Comparison of ENCODE assay signal across 12 cellular contexts in genomic region chr19:702847-703246, GRCh38. TPM values are rescaled to one million over a fixed set of nuclear protein-coding genes. Genes with fewer than 3 reads are reported as not detected.
DNase-seq lines count a peak whose midpoint lies in the region; ATAC-seq and TF ChIP-seq lines count a peak whose summit lies in the region.
"Not testable (repeated sequence)": the region's sequence is repeated elsewhere in the genome, so short reads cannot be mapped to it uniquely, and the experiment has no call there.
"Had no signal": no experiment of that assay in that cellular context is flagged by ENCODE, and none has a peak within 500 bp of the region (broad histone marks: within the 10 kb centered on the region; RNA-seq: fewer than 3 reads in every experiment).

No MANE protein-coding gene starts in this region.

- H3K4me1 Mint-ChIP-seq in CD14-positive monocyte (peaks cover 53% of the 10 kb centered on the region), naive B cell (peaks cover 9 to 17% (median 11%) of the 10 kb centered on the region in 3 donors)
- H3K4me1 Mint-ChIP-seq in T-helper 17 cell; activated naive CD4-positive, alpha-beta T cell treated with anti-CD3 and anti-CD28 coated beads, Interleukin-2, amount 50 U/mL, for 24 hours; endodermal cell: not testable (repeated sequence)

- peak overlapping the region; percentile 54 for H2BK120ac ChIP-seq in neuronal stem cell (ENCODE audit: low read depth, low read length)

- H3K4me1 ChIP-seq in HUES48 (ENCODE audit: control insufficient read depth, insufficient read depth, low read length); endodermal cell (ENCODE audit: control insufficient read depth, insufficient read depth, low read length); neuronal stem cell (ENCODE audit: control insufficient read depth in 2 of 2, insufficient read depth in 1 of 2, low read depth in 1 of 2, low read length in 2 of 2): not testable (repeated sequence)
- H3K4me1 ChIP-seq in upper lobe of left lung, result peaks cover 5 to 26% (median 18%) of the 10 kb centered on the region in 4 donors

- H3K23ac ChIP-seq in neuronal stem cell (ENCODE audit: low read depth, low read length, poor library complexity), result peak overlapping the region; percentile 65

- H2BK12ac ChIP-seq in neuronal stem cell (ENCODE audit: low read length), result not testable (repeated sequence)

- H2BK15ac ChIP-seq in neuronal stem cell (ENCODE audit: low read length), result not testable (repeated sequence)

- H3K27me3 ChIP-seq in HUES48 (ENCODE audit: control insufficient read depth, insufficient read depth, low read length); endodermal cell (ENCODE audit: control insufficient read depth, insufficient read depth, low read length, poor library complexity, severe bottlenecking); neuronal stem cell (ENCODE audit: control insufficient read depth in 3 of 3, insufficient read depth in 3 of 3, low read depth in 1 of 3, low read length in 3 of 3); upper lobe of left lung: not testable (repeated sequence)

- 83 to 85% methylated on average over 4 to 6 of the region's 6 CpGs for WGBS in endodermal cell (ENCODE audit: insufficient coverage in 1 of 2, insufficient read length in 1 of 2), 2 experiments
- WGBS in neuronal stem cell (ENCODE audit: extremely low coverage in 2 of 2, insufficient read length in 2 of 2, insufficient replicate concordance in 1 of 2), 2 donors, result no CpG with 5 or more reads among the region's 6 CpGs
- 75 to 78% methylated on average over 6 of the region's 6 CpGs for WGBS in upper lobe of left lung, 2 donors

- not testable (repeated sequence) for H2AFZ ChIP-seq in neuronal stem cell (ENCODE audit: low read length)

- H3K27ac Mint-ChIP-seq in CD14-positive monocyte, result peak overlapping the region; percentile 92 to 98 (median 96)
- peak overlapping the region; percentile 44 for H3K27ac Mint-ChIP-seq in T-helper 17 cell
- H3K27ac Mint-ChIP-seq in activated naive CD4-positive, alpha-beta T cell treated with anti-CD3 and anti-CD28 coated beads, Interleukin-2, amount 50 U/mL, for 24 hours; endodermal cell: not testable (repeated sequence)
- peak overlapping the region in 1 of 6 donors; percentile 47 for H3K27ac Mint-ChIP-seq in naive B cell

- H3K36me3 Mint-ChIP-seq in CD14-positive monocyte; T-helper 17 cell (ENCODE audit: low read depth); activated naive CD4-positive, alpha-beta T cell treated with anti-CD3 and anti-CD28 coated beads, Interleukin-2, amount 50 U/mL, for 24 hours; endodermal cell (ENCODE audit: low read depth): not testable (repeated sequence)
- peaks cover 0 to 10% of the 10 kb centered on the region in 2 donors for H3K36me3 Mint-ChIP-seq in naive B cell

- DNase-seq in CD14-positive monocyte (ENCODE audit: low spot score); T-helper 17 cell; endodermal cell; naive B cell; neuronal stem cell (ENCODE audit: low spot score); upper lobe of left lung: not testable (repeated sequence)

- not testable (repeated sequence) for TF ChIP-seq EP300 in upper lobe of left lung (IDR thresholded peaks at IDR 0.05)

- H3K14ac ChIP-seq in neuronal stem cell (ENCODE audit: low read length), result not testable (repeated sequence)

- H3K9ac ChIP-seq in HUES48 (ENCODE audit: low read depth, low read length); endodermal cell (ENCODE audit: extremely low read depth, low read length, poor library complexity, severe bottlenecking); neuronal stem cell (ENCODE audit: low read depth, low read length, poor library complexity): not testable (repeated sequence)

- peak overlapping the region; percentile 94 to 98 for H3K4me3 Mint-ChIP-seq in CD14-positive monocyte
- H3K4me3 Mint-ChIP-seq in T-helper 17 cell, result peak overlapping the region; percentile 25
- peak overlapping the region; percentile 51 for H3K4me3 Mint-ChIP-seq in activated naive CD4-positive, alpha-beta T cell treated with anti-CD3 and anti-CD28 coated beads, Interleukin-2, amount 50 U/mL, for 24 hours
- H3K4me3 Mint-ChIP-seq in endodermal cell, result peak overlapping the region; percentile 38
- H3K4me3 Mint-ChIP-seq in naive B cell, result peak overlapping the region in 6 of 8 donors; percentile 13 to 79 (median 44)

- not testable (repeated sequence) for H3K9me3 ChIP-seq in HUES48 (ENCODE audit: control insufficient read depth, insufficient read depth, low read length); T-helper 17 cell (ENCODE audit: control insufficient read depth, low read length, poor library complexity, severe bottlenecking); endodermal cell (ENCODE audit: control insufficient read depth, low read length); neuronal stem cell (replicated peaks in 1 of 2; ENCODE audit: control insufficient read depth in 2 of 2, insufficient read depth in 1 of 2, low read depth in 1 of 2, low read length in 2 of 2); upper lobe of left lung

- H3K4me3 ChIP-seq in HUES48 (ENCODE audit: low read depth, low read length) (0 out of 2 replicates have a peak overlapping the region, but pooled peaks have one; percentile 48), upper lobe of left lung (peak overlapping the region in 3 of 4 donors; percentile 34 to 51 (median 40))
- H3K4me3 ChIP-seq in endodermal cell (ENCODE audit: low read length); neuronal stem cell (ENCODE audit: low read length in 2 of 2): not testable (repeated sequence)

- not testable (repeated sequence) for H4K91ac ChIP-seq in neuronal stem cell (ENCODE audit: low read depth, low read length, poor library complexity)

- not testable (repeated sequence) for H2BK5ac ChIP-seq in neuronal stem cell (ENCODE audit: low read length)

- intact Hi-C loops in CD14-positive monocyte (cut with micrococcal nuclease), result loop anchor here in 1 of 2 donors (1.0 to 2.0 kb wide), 2 partner anchors 22 to 94 kb away; partner anchors contain the start of gene PTBP1

- not testable (repeated sequence) for TF ChIP-seq CTCF in CD14-positive monocyte (IDR thresholded peaks at IDR 0.05); endodermal cell (conservative IDR thresholded peaks at IDR 0.05); upper lobe of left lung (IDR thresholded peaks at IDR 0.05)

- not testable (repeated sequence) for TF ChIP-seq POLR2A in upper lobe of left lung (IDR thresholded peaks at IDR 0.05)

- not testable (repeated sequence) for H3K9me3 Mint-ChIP-seq in CD14-positive monocyte; activated naive CD4-positive, alpha-beta T cell treated with anti-CD3 and anti-CD28 coated beads, Interleukin-2, amount 50 U/mL, for 24 hours; endodermal cell; naive B cell

- H3K79me1 ChIP-seq in neuronal stem cell (ENCODE audit: low read depth, low read length), result not testable (repeated sequence)

- H3K4ac ChIP-seq in neuronal stem cell (ENCODE audit: low read length), result not testable (repeated sequence)

- H3K27ac ChIP-seq in HUES48 (ENCODE audit: low read depth, low read length); endodermal cell (ENCODE audit: low read depth, low read length); neuronal stem cell (replicated peaks; ENCODE audit: low read length): not testable (repeated sequence)
- H3K27ac ChIP-seq in upper lobe of left lung, result peak overlapping the region in 1 of 4 donors; percentile 71

- not testable (repeated sequence) for H2AK5ac ChIP-seq in neuronal stem cell (ENCODE audit: low read depth, low read length)

- not testable (repeated sequence) for H3K4me2 ChIP-seq in neuronal stem cell (ENCODE audit: insufficient read depth, low read length, poor library complexity, severe bottlenecking)

- not testable (repeated sequence) for H4K8ac ChIP-seq in neuronal stem cell (ENCODE audit: low read depth, low read length)

- ATAC-seq in T-helper 17 cell; naive B cell (ENCODE audit: low read depth in 2 of 2); upper lobe of left lung (ENCODE audit: low FRiP score in 2 of 2): not testable (repeated sequence)

- H3K18ac ChIP-seq in neuronal stem cell (ENCODE audit: low read length), result peak overlapping the region; percentile 59

- H3K36me3 ChIP-seq in HUES48 (ENCODE audit: control insufficient read depth, insufficient read depth, low read length); endodermal cell (ENCODE audit: control insufficient read depth, insufficient read depth, low read length); neuronal stem cell (replicated peaks in 1 of 2; ENCODE audit: control insufficient read depth in 2 of 2, insufficient read depth in 2 of 2, low read length in 2 of 2); upper lobe of left lung: not testable (repeated sequence)

- H3K27me3 Mint-ChIP-seq in CD14-positive monocyte (ENCODE audit: low read depth in 3 of 3); activated naive CD4-positive, alpha-beta T cell treated with anti-CD3 and anti-CD28 coated beads, Interleukin-2, amount 50 U/mL, for 24 hours; endodermal cell (ENCODE audit: insufficient read depth): not testable (repeated sequence)
- H3K27me3 Mint-ChIP-seq in T-helper 17 cell, result peaks cover 12% of the 10 kb centered on the region
- H3K27me3 Mint-ChIP-seq in naive B cell, result peaks cover 13 to 52% (median 33%) of the 10 kb centered on the region in 3 donors

RNA-seq across cellular contexts. Expression of gene PALM, which starts 5.9 kb away (rescaled TPM):
- polyA plus RNA-seq in CD14-positive monocyte (not detected), naive B cell (ENCODE audit: low read depth in 6 of 6) (under 1 TPM in 1 of 6 donors, not detected in 5; 0.35 TPM)
- total RNA-seq in T-helper 17 cell (not detected), endodermal cell (10 to 100 TPM; 32.9 to 40.8 TPM), upper lobe of left lung (10 to 100 TPM; 12.5 to 65.6 (median 37.4) TPM)
- polyA plus RNA-seq in endodermal cell (2013, experiment 1 of 2), result 101 TPM
- 88.7 TPM for polyA plus RNA-seq in endodermal cell (2013, experiment 2 of 2)
- 66.5 TPM for polyA plus RNA-seq in neuronal stem cell (2013, experiment 1 of 2)
- 68.9 TPM for polyA plus RNA-seq in neuronal stem cell (2013, experiment 2 of 2)

RNA-seq across cellular contexts. Expression of gene PRSS57, which starts 7.6 kb away (rescaled TPM):
- 1 to 10 TPM in 1 of 2 donors, under 1 TPM in 1; 0.78 to 1.4 TPM for polyA plus RNA-seq in CD14-positive monocyte
- not detected for total RNA-seq in T-helper 17 cell
- total RNA-seq in endodermal cell, result not detected
- not detected for polyA plus RNA-seq in endodermal cell (2013, experiment 1 of 2)
- polyA plus RNA-seq in endodermal cell (2013, experiment 2 of 2), result not detected
- polyA plus RNA-seq in naive B cell (ENCODE audit: low read depth in 6 of 6), result not detected
- polyA plus RNA-seq in neuronal stem cell (2013, experiment 1 of 2), result 0.03 TPM
- 0.06 TPM for polyA plus RNA-seq in neuronal stem cell (2013, experiment 2 of 2)
- total RNA-seq in upper lobe of left lung, result under 1 TPM in 2 of 6 donors, not detected in 4; 0.37 to 0.46 TPM
- total RNA-seq: Daoy, HFFc6, NCI-H460, PC-9 had no signal

RNA-seq across cellular contexts. Expression of gene FSTL3, which starts 26.7 kb away (rescaled TPM):
- polyA plus RNA-seq in CD14-positive monocyte, result 1 to 10 TPM; 2.5 to 5.2 TPM
- 1 to 10 TPM; 1.3 to 2.0 TPM for total RNA-seq in T-helper 17 cell
- total RNA-seq in endodermal cell, result 10 to 100 TPM in 1 of 2 donors, 1 to 10 TPM in 1; 9.8 to 14.1 TPM
- 8.7 TPM for polyA plus RNA-seq in endodermal cell (2013, experiment 1 of 2)
- 9.6 TPM for polyA plus RNA-seq in endodermal cell (2013, experiment 2 of 2)
- 1 to 10 TPM in 4 of 6 donors, under 1 TPM in 1, not detected in 1; 0.77 to 3.6 (median 2.8) TPM for polyA plus RNA-seq in naive B cell (ENCODE audit: low read depth in 6 of 6)
- 6.2 TPM for polyA plus RNA-seq in neuronal stem cell (2013, experiment 1 of 2)
- 6.2 TPM for polyA plus RNA-seq in neuronal stem cell (2013, experiment 2 of 2)
- total RNA-seq in upper lobe of left lung, result 100 to 1,000 TPM; 109 to 335 (median 197) TPM

RNA-seq across cellular contexts. Expression of gene RNF126, which starts 39.8 kb away (rescaled TPM):
- polyA plus RNA-seq in CD14-positive monocyte (10 to 100 TPM; 29.1 to 31.6 TPM), naive B cell (ENCODE audit: low read depth in 6 of 6) (10 to 100 TPM; 51.0 to 72.4 (median 59.1) TPM)
- total RNA-seq in T-helper 17 cell (100 to 1,000 TPM; 105 to 126 TPM), endodermal cell (10 to 100 TPM; 49.1 to 66.4 TPM), upper lobe of left lung (100 to 1,000 TPM in 1 of 6 donors, 10 to 100 TPM in 5; 36.7 to 106 (median 66.3) TPM)
- polyA plus RNA-seq in endodermal cell (2013, experiment 1 of 2), result 59.6 TPM
- 56.3 TPM for polyA plus RNA-seq in endodermal cell (2013, experiment 2 of 2)
- polyA plus RNA-seq in neuronal stem cell (2013, experiment 1 of 2), result 59.4 TPM
- 57.6 TPM for polyA plus RNA-seq in neuronal stem cell (2013, experiment 2 of 2)

RNA-seq across cellular contexts. Expression of gene MISP, which starts 48.1 kb away (rescaled TPM):
- polyA plus RNA-seq in CD14-positive monocyte (not detected), naive B cell (ENCODE audit: low read depth in 6 of 6) (not detected)
- total RNA-seq in T-helper 17 cell (not detected), endodermal cell (under 1 TPM in 1 of 2 donors, not detected in 1; 0.11 TPM), upper lobe of left lung (10 to 100 TPM; 22.5 to 51.5 (median 37.5) TPM)
- polyA plus RNA-seq in endodermal cell (2013, experiment 1 of 2), result 0.18 TPM
- 0.21 TPM for polyA plus RNA-seq in endodermal cell (2013, experiment 2 of 2)
- 0.11 TPM for polyA plus RNA-seq in neuronal stem cell (2013, experiment 1 of 2)
- 0.07 TPM for polyA plus RNA-seq in neuronal stem cell (2013, experiment 2 of 2)

Comparison
In these comparisons a context has a peak if more than half of its experiments do, and no peak if none do; other contexts are left out.
1. H3K4me3 Mint-ChIP-seq: peak in every context shown above with its lines; median percentile 96 in CD14-positive monocyte; 51 in activated naive CD4-positive, alpha-beta T cell treated with anti-CD3 and anti-CD28 coated beads, Interleukin-2, amount 50 U/mL, for 24 hours; 44 in naive B cell; 38 in endodermal cell; 25 in T-helper 17 cell.
2. RNA of gene PALM, which starts 5.9 kb away (total RNA-seq): 32.9 to 40.8 TPM in endodermal cell and 12.5 to 65.6 TPM in upper lobe of left lung; not detected in T-helper 17 cell; every median in the first group is over 10 times any median in the second.
3. RNA of gene FSTL3, which starts 26.7 kb away (total RNA-seq): 109 to 335 TPM in upper lobe of left lung; 9.8 to 14.1 TPM in endodermal cell and 1.3 to 2.0 TPM in T-helper 17 cell; every median in the first group is over 4 times any median in the second.